13 cellular contexts compared by ENCODE assay signal in genomic region chr11:48096588-48097525, GRCh38.
DNase-seq lines count a peak whose midpoint lies in the region; ATAC-seq, FAIRE-seq and TF ChIP-seq lines count a peak whose summit lies in the region.
"Had no signal": no experiment of that assay in that cellular context is flagged by ENCODE, and none has a peak within 500 bp of the region (broad histone marks: within the 10 kb centered on the region; RNA-seq: fewer than 3 reads in every experiment).

No MANE protein-coding gene starts in this region.

- BruUV-seq in HepG2 (replicated peaks; lab: Mats Ljungman, UMichigan), result no TSS peak

- H3K9me3 ChIP-seq in A549 (no peaks in the 10 kb centered on the region), HepG2 (ENCODE audit: low read length) (no peaks in the 10 kb centered on the region)
- H3K9me3 ChIP-seq: ascending aorta, psoas muscle had no signal

- TF ChIP-seq EP300 in A549 (IDR thresholded peaks at IDR 0.05), result no peak
- TF ChIP-seq EP300 in HepG2 (IDR thresholded peaks at IDR 0.05; ENCODE audit: low read depth in 2 of 2, low read length in 2 of 2), result no peak
- TF ChIP-seq EP300 in HepG2 (CRISPR knock-in tag; IDR thresholded peaks at IDR 0.05; ENCODE audit: borderline replicate concordance), result no peak

- TF ChIP-seq CTCF in A549 (IDR thresholded peaks at IDR 0.05), result no peak
- no peak for TF ChIP-seq CTCF in HepG2 (CRISPR knock-in tag; IDR thresholded peaks at IDR 0.05)

- FAIRE-seq in A549 (lab: Jason Lieb, UNC) (no peak), HepG2 (lab: Jason Lieb, UNC) (no peak), GM19239 (lab: Jason Lieb, UNC) (no peak)

- TF ChIP-seq POLR2A in A549 (IDR thresholded peaks at IDR 0.05; ENCODE audit: low read length), result no peak
- TF ChIP-seq POLR2A in HepG2 (IDR thresholded peaks at IDR 0.05; ENCODE audit: insufficient read depth in 1 of 2, low read depth in 2 of 2, low read length in 2 of 2), result no peak

- H3K27me3 Mint-ChIP-seq in activated naive CD8-positive, alpha-beta T cell treated with anti-CD3 and anti-CD28 coated beads for 36 hours, result no peaks in the 10 kb centered on the region
- H3K27me3 Mint-ChIP-seq: CD4-positive, alpha-beta memory T cell had no signal

- WGBS in A549 (ENCODE audit: missing lambda C conversion rate), result 89% methylated on average over 6 of the region's 6 CpGs
- 67% methylated on average over 6 of the region's 6 CpGs for WGBS in HepG2 (ENCODE audit: low lambda C conversion rate)

- H3K4me1 ChIP-seq in A549 (peaks cover 85% of the 10 kb centered on the region), HepG2 (ENCODE audit: insufficient read depth, low read length) (peaks cover 88% of the 10 kb centered on the region)

- H3K4me3 Mint-ChIP-seq in activated naive CD8-positive, alpha-beta T cell treated with anti-CD3 and anti-CD28 coated beads for 36 hours, result no peak overlapping the region
- H3K4me3 Mint-ChIP-seq: CD4-positive, alpha-beta memory T cell had no signal

- H3K9ac ChIP-seq in HepG2 (ENCODE audit: insufficient read depth, low read depth, low read length), result no peak overlapping the region

- intact Hi-C loops in HepG2 (cut with micrococcal nuclease; ENCODE audit: unreplicated experiment), result no loop called here

- no peak overlapping the region for H2AFZ ChIP-seq in HepG2 (ENCODE audit: low read length)

- no peak overlapping the region for H3K4me3 ChIP-seq in A549
- no peak overlapping the region for H3K4me3 ChIP-seq in HepG2 (replicated peaks in 1 of 3; ENCODE audit: insufficient read depth in 1 of 3, low read depth in 2 of 3, low read length in 3 of 3)
- H3K4me3 ChIP-seq: ascending aorta, psoas muscle had no signal

- in situ Hi-C loops in HepG2 (cut with HindIII; ENCODE audit: extremely low pct_ligation_motif_present, low pct_unique_long_range_greater_than_20kb), result no loop called here

- no peak for TF ChIP-seq RAD21 in A549 (conservative IDR thresholded peaks at IDR 0.05 in 1 of 2, IDR thresholded peaks at IDR 0.05 in 1 of 2)
- TF ChIP-seq RAD21 in HepG2 (CRISPR knock-in tag; IDR thresholded peaks at IDR 0.05), result no peak

- no peaks in the 10 kb centered on the region for H3K79me2 ChIP-seq in HepG2 (ENCODE audit: insufficient read depth, low read length)

- H3K36me3 ChIP-seq in HepG2 (replicated peaks in 1 of 2; ENCODE audit: control insufficient read depth in 1 of 2, insufficient read depth in 2 of 2, low read length in 2 of 2), result no peaks in the 10 kb centered on the region
- H3K36me3 ChIP-seq: ascending aorta had no signal

- peaks cover 37% of the 10 kb centered on the region for H3K4me1 Mint-ChIP-seq in activated naive CD8-positive, alpha-beta T cell treated with anti-CD3 and anti-CD28 coated beads for 36 hours

- DNase-seq in A549 (ENCODE audit: low read depth in 1 of 2, low spot score in 1 of 2) (no peak), HPDE6-E6E7 (ENCODE audit: extremely low spot score) (peak; percentile 35), HepG2 (ENCODE audit: low spot score) (peak; percentile 31), DMS114 treated with DMSO at 0.1 percent for 48 hours (lab: John Stamatoyannopoulos, UW; ENCODE audit: unreplicated experiment) (no peak), GM19239 (ENCODE audit: insufficient read length, low spot score) (no peak), NCI-H345 treated with DMSO at 0.1 percent for 48 hours (lab: John Stamatoyannopoulos, UW; ENCODE audit: unreplicated experiment) (no peak)
- DNase-seq in activated naive CD8-positive, alpha-beta T cell treated with anti-CD3 and anti-CD28 coated beads for 36 hours, result no peak
- DNase-seq: CD4-positive, alpha-beta memory T cell; NCI-H1436 treated with DMSO at 0.1 percent for 48 hours; OCI-M1 had no signal

- H3K4me2 ChIP-seq in A549, result peak overlapping the region; percentile 39
- H3K4me2 ChIP-seq in HepG2 (ENCODE audit: low read depth, low read length), result no peak overlapping the region

- no peaks in the 10 kb centered on the region for H3K27me3 ChIP-seq in HepG2 (ENCODE audit: control insufficient read depth in 1 of 2, insufficient read depth in 2 of 2, low read length in 2 of 2)
- H3K27me3 ChIP-seq: ascending aorta had no signal

- POLR2A ChIA-PET in A549 (lab: Yijun Ruan, JAX) (interaction anchor here (0.7 kb wide), 1 partner anchor 716 kb away, joined by 3 read pairs; no protein-coding TSS in a partner anchor), HepG2 (lab: Yijun Ruan, JAX) (no interaction called here)

- peak overlapping the region; percentile 13 to 50; a peak in 2 of 6 replicates for H3K27ac ChIP-seq in A549
- H3K27ac ChIP-seq in HepG2 (ENCODE audit: extremely low read length, insufficient read depth, low read length), result no peak overlapping the region
- H3K27ac ChIP-seq: ascending aorta, psoas muscle had no signal

- CTCF ChIA-PET in A549 (lab: Yijun Ruan, JAX), result interaction anchor here (0.6 to 3.5 kb wide), 6 partner anchors 10 to 162 kb away, joined by 3 to 25 read pairs (median 3); no protein-coding TSS in a partner anchor
- CTCF ChIA-PET in HepG2 (lab: Yijun Ruan, JAX; ENCODE audit: low intra/inter-chr PET ratio, low total read pairs), result no interaction called here

- no peaks in the 10 kb centered on the region for H3K36me3 Mint-ChIP-seq in activated naive CD8-positive, alpha-beta T cell treated with anti-CD3 and anti-CD28 coated beads for 36 hours
- H3K36me3 Mint-ChIP-seq: CD4-positive, alpha-beta memory T cell had no signal

- no peaks in the 10 kb centered on the region for H3K9me3 Mint-ChIP-seq in activated naive CD8-positive, alpha-beta T cell treated with anti-CD3 and anti-CD28 coated beads for 36 hours
- H3K9me3 Mint-ChIP-seq: CD4-positive, alpha-beta memory T cell had no signal

- no peaks in the 10 kb centered on the region for H4K20me1 ChIP-seq in HepG2 (ENCODE audit: insufficient read depth, low read length)

- ATAC-seq in A549 (peak in 1 of 2 experiments; percentile 12; a peak in 3 of 6 replicates), HepG2 (no peak), GM18502 (IDR thresholded peaks at IDR 0.05; ENCODE audit: poor library complexity, unreplicated experiment) (no peak)

- peak overlapping the region; percentile 80 for H3K27ac Mint-ChIP-seq in activated naive CD8-positive, alpha-beta T cell treated with anti-CD3 and anti-CD28 coated beads for 36 hours

TF ChIP-seq in A549, 52 proteins besides CTCF, POLR2A, EP300 and RAD21 (continues in another document):
- TF ChIP-seq MAFK (IDR thresholded peaks at IDR 0.05; ENCODE audit: partially characterized antibody), result no peak
- TF ChIP-seq ATOH8 (CRISPR knock-in tag; IDR thresholded peaks at IDR 0.05; ENCODE audit: low read depth), result no peak
- TF ChIP-seq CBX8 (IDR thresholded peaks at IDR 0.05), result no peak
- no peak for TF ChIP-seq HOXB13 (CRISPR knock-in tag; IDR thresholded peaks at IDR 0.05; ENCODE audit: low read depth)
- TF ChIP-seq KDM5A (IDR thresholded peaks at IDR 0.05), result no peak
- TF ChIP-seq ZNF302 (CRISPR knock-in tag; IDR thresholded peaks at IDR 0.05), result no peak
- TF ChIP-seq HOXB5 (CRISPR knock-in tag; IDR thresholded peaks at IDR 0.05), result no peak
- TF ChIP-seq BHLHE40 (IDR thresholded peaks at IDR 0.05; ENCODE audit: low read depth, low read length), result no peak
- no peak for TF ChIP-seq CEBPB (IDR thresholded peaks at IDR 0.05)
- no peak for TF ChIP-seq ELK1 (IDR thresholded peaks at IDR 0.05; ENCODE audit: low read depth, low read length)
- TF ChIP-seq RFX5 (IDR thresholded peaks at IDR 0.05), result no peak

TF ChIP-seq in HepG2, 621 proteins besides CTCF, POLR2A, EP300 and RAD21 (continues in another document):
- peak; percentile 13; the same call in 1 of the 2 replicates for TF ChIP-seq SOX5 (CRISPR knock-in tag; IDR thresholded peaks at IDR 0.05; ENCODE audit: borderline replicate concordance)
- TF ChIP-seq ATF6 (CRISPR knock-in tag; conservative IDR thresholded peaks at IDR 0.05), result no peak
- TF ChIP-seq FOSL1 (CRISPR knock-in tag; IDR thresholded peaks at IDR 0.05; ENCODE audit: borderline replicate concordance), result no peak
- TF ChIP-seq JDP2 (CRISPR knock-in tag; IDR thresholded peaks at IDR 0.05; ENCODE audit: borderline replicate concordance), result no peak
- TF ChIP-seq ZNF780A (CRISPR knock-in tag; IDR thresholded peaks at IDR 0.05), result no peak
- no peak for TF ChIP-seq ARID3A (IDR thresholded peaks at IDR 0.05; ENCODE audit: low read depth, low read length)
- TF ChIP-seq NFE2L1 (CRISPR knock-in tag; IDR thresholded peaks at IDR 0.05; ENCODE audit: borderline replicate concordance), result no peak

Comparison
In these comparisons a context has a peak if more than half of its experiments do, and no peak if none do; other contexts are left out.
1. DNase-seq: peak in HPDE6-E6E7 (single experiment) and HepG2 (single experiment); none in A549 (0 of 2), activated naive CD8-positive, alpha-beta T cell treated with anti-CD3 and anti-CD28 coated beads for 36 hours (single experiment), DMS114 treated with DMSO at 0.1 percent for 48 hours (single experiment), GM19239 (single experiment) and NCI-H345 treated with DMSO at 0.1 percent for 48 hours (single experiment).
2. Of the 38 proteins assayed by ChIP-seq in both HepG2 and A549: peak only in HepG2: FOSL2; only in A549: none; in both: none; in neither: 37.